7 cellular contexts compared by ENCODE assay signal in the genomic region with DNA sequence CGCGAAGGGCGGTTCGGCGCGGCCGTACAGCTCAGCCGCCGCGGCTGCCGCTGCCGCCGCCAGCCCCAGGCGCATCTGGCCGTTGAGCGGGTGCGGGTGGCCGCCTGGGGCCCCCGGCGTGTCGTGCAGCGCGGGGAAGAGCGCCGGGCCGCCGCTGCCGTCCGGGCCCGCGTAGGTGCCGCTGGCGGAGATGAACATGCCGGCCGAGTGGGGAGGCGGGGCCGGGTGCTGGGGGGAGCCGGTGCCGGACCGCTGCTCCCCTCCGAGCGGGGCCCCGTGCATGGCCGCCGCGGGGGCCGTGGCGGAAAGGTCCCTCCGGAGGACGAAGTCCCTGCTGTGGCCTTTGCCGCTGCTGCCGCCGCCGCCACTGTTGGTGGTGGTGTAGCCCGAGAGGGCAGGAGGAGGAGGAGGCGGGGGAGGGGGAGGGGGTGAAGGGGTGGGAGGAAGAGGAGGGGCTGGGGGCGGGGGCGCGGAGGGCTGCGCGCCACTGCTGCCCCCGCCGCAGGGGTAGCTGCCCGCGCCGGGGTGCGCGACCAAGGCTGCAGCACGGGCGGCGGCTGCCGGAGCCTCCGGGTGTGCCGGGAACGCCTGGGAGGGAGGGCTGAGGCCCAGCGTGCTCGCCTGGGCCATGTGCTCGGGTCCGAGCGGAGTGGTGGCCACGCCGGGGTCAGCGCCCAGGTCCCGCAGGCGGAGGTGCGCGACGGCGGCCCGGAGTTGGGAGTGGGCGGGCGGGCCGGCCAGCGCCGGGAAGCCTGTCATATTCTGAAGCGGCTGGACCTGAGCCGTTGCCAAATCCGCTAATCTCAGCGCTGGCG. TPM values are rescaled to one million over a fixed set of nuclear protein-coding genes. Genes with fewer than 3 reads are reported as not detected.
DNase-seq lines count a peak whose midpoint lies in the region; ATAC-seq and TF ChIP-seq lines count a peak whose summit lies in the region.

No MANE protein-coding gene starts in this region.

- H3K9me3 ChIP-seq in colonic mucosa, result no peaks in the 10 kb centered on the region
- peaks cover 0 to 8% of the 10 kb centered on the region in 2 donors for H3K9me3 ChIP-seq in ovary

- peak; percentile 40 for DNase-seq in NCI-H1092 (lab: John Stamatoyannopoulos, UW)
- DNase-seq in colonic mucosa, result peak; percentile 17
- peak in 1 of 5 donors; percentile 19 for DNase-seq in ovary
- DNase-seq in hippocampal formation (lab: John Stamatoyannopoulos, UW), result no peak

- H3K4me3 ChIP-seq in GM08714 (ENCODE audit: low read length), result peak overlapping the region; percentile 4; the same call in 1 of the 2 replicates
- peak overlapping the region; percentile 19 for H3K4me3 ChIP-seq in colonic mucosa
- H3K4me3 ChIP-seq in ovary, result peak overlapping the region; percentile 9

- TF ChIP-seq CTCF in colonic mucosa (IDR thresholded peaks at IDR 0.05) (no peak), ovary (IDR thresholded peaks at IDR 0.05) (no peak)

- no peak for TF ChIP-seq POLR2A in ovary (IDR thresholded peaks at IDR 0.05)

- WGBS in ovary, 3 donors, result 1 to 2% (median 2%) methylated on average over 61 to 100 of the region's 100 CpGs

- intact Hi-C loops in colonic mucosa (cut with DNase I) (no loop called here), ovary (cut with DNase I) (no loop called here)

- peaks cover 9% of the 10 kb centered on the region for H3K4me1 ChIP-seq in colonic mucosa
- H3K4me1 ChIP-seq in ovary (ENCODE audit: insufficient read depth), result peaks cover 5% of the 10 kb centered on the region

- no peak overlapping the region for H3K9ac ChIP-seq in colonic mucosa (ENCODE audit: low read depth in 2 of 2, low read length in 2 of 2)

- H3K27ac ChIP-seq in colonic mucosa (no peak overlapping the region), ovary (no peak overlapping the region)

- peaks cover 94% of the 10 kb centered on the region for H3K27me3 ChIP-seq in colonic mucosa
- H3K27me3 ChIP-seq in ovary, result peaks cover 22% of the 10 kb centered on the region

- ATAC-seq in GM21737 (IDR thresholded peaks at IDR 0.05; ENCODE audit: unreplicated experiment) (no peak), HG02970 (IDR thresholded peaks at IDR 0.05; ENCODE audit: low FRiP score, unreplicated experiment) (no peak)

- no peak for TF ChIP-seq EP300 in ovary (IDR thresholded peaks at IDR 0.05)

- H3K36me3 ChIP-seq in colonic mucosa, result no peaks in the 10 kb centered on the region
- no peaks in the 10 kb centered on the region for H3K36me3 ChIP-seq in ovary

RNA-seq across cellular contexts. Expression of a gene that starts 0.6 kb away (rescaled TPM):
- under 1 TPM in 1 of 2 donors, not detected in 1; 0.10 TPM for total RNA-seq in colonic mucosa
- total RNA-seq in ovary, result under 1 TPM in 2 of 7 donors, not detected in 5; 0.10 to 0.11 TPM
- polyA plus RNA-seq in ovary, result not detected

RNA-seq across cellular contexts. Expression of a gene that starts 10.6 kb away (rescaled TPM):
- total RNA-seq in colonic mucosa (under 1 TPM; 0.11 to 0.82 TPM), ovary (under 1 TPM in 1 of 7 donors, not detected in 6; 0.36 TPM)
- under 1 TPM; 0.02 to 0.07 TPM for polyA plus RNA-seq in ovary

Comparison
In these comparisons a context has a peak if more than half of its experiments do, and no peak if none do; other contexts are left out.
1. DNase-seq: peak in NCI-H1092 (single experiment) and colonic mucosa (single experiment); none in hippocampal formation (0 of 2).
2. Peak in every context shown above with its lines, with median percentiles within 50 percentile points of each other: H3K4me3 ChIP-seq.